1 cellular context compared by ENCODE assay signal in the genomic region with DNA sequence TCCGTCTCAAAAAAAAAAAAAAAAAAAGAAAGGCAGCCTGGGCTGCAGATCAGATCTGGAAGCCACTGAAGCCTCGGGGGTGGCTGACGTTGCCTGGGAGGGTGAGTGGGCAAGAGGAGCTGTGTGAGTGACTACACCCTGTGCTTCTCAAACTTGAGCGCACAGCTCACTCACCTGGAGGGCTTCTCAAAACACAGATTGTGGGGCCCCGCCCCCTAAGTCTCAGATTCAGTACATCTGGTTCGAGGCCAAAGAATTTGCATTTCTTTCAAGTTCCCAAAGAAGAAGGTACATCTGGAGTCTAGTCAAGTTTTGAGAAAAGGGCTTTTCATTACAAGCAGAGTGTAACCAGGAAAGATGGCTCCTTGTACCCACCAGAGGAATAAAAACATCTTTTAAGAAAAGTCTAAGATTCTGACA.
TF ChIP-seq lines count a peak whose summit lies in the region.

No MANE protein-coding gene starts in this region.

TF ChIP-seq in K562, 482 proteins besides CTCF, POLR2A, EP300 and RAD21 (continued from another document):
- TF ChIP-seq, protein P1, sequence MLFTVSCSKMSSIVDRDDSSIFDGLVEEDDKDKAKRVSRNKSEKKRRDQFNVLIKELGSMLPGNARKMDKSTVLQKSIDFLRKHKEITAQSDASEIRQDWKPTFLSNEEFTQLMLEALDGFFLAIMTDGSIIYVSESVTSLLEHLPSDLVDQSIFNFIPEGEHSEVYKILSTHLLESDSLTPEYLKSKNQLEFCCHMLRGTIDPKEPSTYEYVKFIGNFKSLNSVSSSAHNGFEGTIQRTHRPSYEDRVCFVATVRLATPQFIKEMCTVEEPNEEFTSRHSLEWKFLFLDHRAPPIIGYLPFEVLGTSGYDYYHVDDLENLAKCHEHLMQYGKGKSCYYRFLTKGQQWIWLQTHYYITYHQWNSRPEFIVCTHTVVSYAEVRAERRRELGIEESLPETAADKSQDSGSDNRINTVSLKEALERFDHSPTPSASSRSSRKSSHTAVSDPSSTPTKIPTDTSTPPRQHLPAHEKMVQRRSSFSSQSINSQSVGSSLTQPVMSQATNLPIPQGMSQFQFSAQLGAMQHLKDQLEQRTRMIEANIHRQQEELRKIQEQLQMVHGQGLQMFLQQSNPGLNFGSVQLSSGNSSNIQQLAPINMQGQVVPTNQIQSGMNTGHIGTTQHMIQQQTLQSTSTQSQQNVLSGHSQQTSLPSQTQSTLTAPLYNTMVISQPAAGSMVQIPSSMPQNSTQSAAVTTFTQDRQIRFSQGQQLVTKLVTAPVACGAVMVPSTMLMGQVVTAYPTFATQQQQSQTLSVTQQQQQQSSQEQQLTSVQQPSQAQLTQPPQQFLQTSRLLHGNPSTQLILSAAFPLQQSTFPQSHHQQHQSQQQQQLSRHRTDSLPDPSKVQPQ (CRISPR knock-in tag; IDR thresholded peaks at IDR 0.05; ENCODE audit: borderline replicate concordance) = no peak
- TF ChIP-seq ZNF695 (CRISPR knock-in tag; IDR thresholded peaks at IDR 0.05) = no peak
- TF ChIP-seq ZNF76 (CRISPR knock-in tag; IDR thresholded peaks at IDR 0.05; ENCODE audit: borderline replicate concordance) = no peak
